ENCODE assay signal across 18 cellular contexts in genomic region chr6:150126641-150127291, GRCh38. TPM values are rescaled to one million over a fixed set of nuclear protein-coding genes. Genes with fewer than 3 reads are reported as not detected.
A peak's percentile ranks its signal among the peaks of the same experiment; 100 is the strongest.
DNase-seq lines count a peak whose midpoint lies in the region; ATAC-seq, FAIRE-seq and TF ChIP-seq lines count a peak whose summit lies in the region.
"Had no signal": no experiment of that assay in that cellular context is flagged by ENCODE, and none has a peak within 500 bp of the region (broad histone marks: within the 10 kb centered on the region; RNA-seq: fewer than 3 reads in every experiment).

No MANE protein-coding gene starts in this region.

- H2AFZ ChIP-seq in K562 (ENCODE audit: low read depth, low read length) = peak overlapping the region; percentile 65

- no peak for FAIRE-seq in K562 (lab: Jason Lieb, UNC)
- FAIRE-seq: GM12878, GM19239 had no signal

- H3K9me1 ChIP-seq in K562 (ENCODE audit: control insufficient read depth, insufficient read depth, low read length) = no peaks in the 10 kb centered on the region

- H3K4me1 ChIP-seq in K562 (replicated peaks in 1 of 2; ENCODE audit: control insufficient read depth in 2 of 2, insufficient read depth in 2 of 2, low read length in 2 of 2) = peaks cover 0 to 4% of the 10 kb centered on the region in 2 experiments; a peak in 2 of 5 replicates
- H3K4me1 ChIP-seq: Caco-2 had no signal

- peak overlapping the region in 1 of 2 experiments; percentile 3; a peak in 1 of 4 replicates for H3K9ac ChIP-seq in K562 (ENCODE audit: insufficient read depth in 1 of 2, low read depth in 2 of 2, low read length in 2 of 2)
- H3K9ac ChIP-seq: BLaER1 had no signal

- H3K36me3 ChIP-seq in K562 (ENCODE audit: control insufficient read depth, insufficient read depth, low read length) = no peaks in the 10 kb centered on the region
- H3K36me3 ChIP-seq: BLaER1 had no signal

- no peak overlapping the region for H3K4me3 ChIP-seq in K562
- H3K4me3 ChIP-seq: BLaER1, GM12878 had no signal

- no peaks in the 10 kb centered on the region for H3K79me2 ChIP-seq in K562 (ENCODE audit: control insufficient read depth, insufficient read depth, low read length)

- BruUV-seq in K562 (replicated peaks; lab: Mats Ljungman, UMichigan) = no TSS peak

- 8% methylated on average over 13 of the region's 13 CpGs for WGBS in K562 (ENCODE audit: insufficient coverage, low coverage, missing lambda C conversion rate)

- H3K9me3 ChIP-seq in K562 (replicated peaks; ENCODE audit: control insufficient read depth, insufficient read depth, low read depth, low read length) = no peaks in the 10 kb centered on the region
- H3K9me3 ChIP-seq: Caco-2 had no signal

- intact Hi-C loops in K562 (cut with micrococcal nuclease) = no loop called here

- POLR2A ChIA-PET in K562 (lab: Yijun Ruan, JAX) = interaction anchor here (0.7 to 1.2 kb wide), 3 partner anchors 15 to 18 kb away, joined by 3 to 7 read pairs (median 4); no protein-coding TSS in a partner anchor

- no peak overlapping the region for H3K27ac ChIP-seq in K562 (ENCODE audit: extremely low read depth, low read depth, low read length)
- H3K27ac ChIP-seq: BLaER1 had no signal

- peak overlapping the region; percentile 23 for H3K4me2 ChIP-seq in K562 (ENCODE audit: insufficient read depth, low read length)
- H3K4me2 ChIP-seq: BLaER1 had no signal

- DNase-seq in NCI-H146 (lab: John Stamatoyannopoulos, UW) (peak; percentile 48), NCI-H146 treated with DMSO at 0.1 percent for 48 hours (lab: John Stamatoyannopoulos, UW; ENCODE audit: unreplicated experiment) (no peak), K562 (ENCODE audit: extremely low read depth in 1 of 4, low spot score in 3 of 4) (no peak), left kidney (ENCODE audit: low read depth, low spot score) (peak; percentile 16), GM19238 (ENCODE audit: insufficient read length, low spot score) (no peak), hepatic stellate cell (ENCODE audit: low spot score) (no peak)
- no peak for DNase-seq in activated CD4-positive, alpha-beta T cell treated with anti-CD3 and anti-CD28 coated beads, Interleukin-2, amount 50 U/mL, for 4 hours
- DNase-seq: 8988T; AML-193; Caco-2; CD8-positive, alpha-beta memory T cell; GOT3; HCEC 1CT; HFFc6 had no signal

- CTCF ChIA-PET in K562 (lab: Yijun Ruan, JAX; ENCODE audit: low intra/inter-chr PET ratio) = no interaction called here

- TF ChIP-seq RAD21 in K562 (CRISPR knock-in tag; conservative IDR thresholded peaks at IDR 0.05 in 1 of 2, IDR thresholded peaks at IDR 0.05 in 1 of 2) = no peak

- TF ChIP-seq EP300 in K562 (IDR thresholded peaks at IDR 0.05; ENCODE audit: low read length) = no peak

- ATAC-seq in K562 = no peak
- ATAC-seq: GM12878 had no signal

- TF ChIP-seq CTCF in K562 (IDR thresholded peaks at IDR 0.05 in 2 of 3, conservative IDR thresholded peaks at IDR 0.05 in 1 of 3; ENCODE audit: insufficient read depth in 2 of 3, low read depth in 1 of 3, low read length in 3 of 3) = no peak

- in situ Hi-C loops in K562 (cut with MboI) = no loop called here

- peaks cover 0 to 24% of the 10 kb centered on the region in 2 experiments; a peak in 3 of 5 replicates for H3K27me3 ChIP-seq in K562 (ENCODE audit: control insufficient read depth in 2 of 2, insufficient read depth in 2 of 2, low read length in 2 of 2)
- H3K27me3 ChIP-seq: BLaER1 had no signal

- no peak for TF ChIP-seq POLR2A in K562 (conservative IDR thresholded peaks at IDR 0.05)

- no peaks in the 10 kb centered on the region for H4K20me1 ChIP-seq in K562 (replicated peaks; ENCODE audit: control insufficient read depth, insufficient read depth, low read length)
- H4K20me1 ChIP-seq: BLaER1 had no signal

TF ChIP-seq in K562, 482 proteins besides CTCF, POLR2A, EP300 and RAD21:
- TF ChIP-seq TBL1XR1 (IDR thresholded peaks at IDR 0.05; ENCODE audit: low read length in 2 of 2) = no peak
- no peak for TF ChIP-seq REST (CRISPR knock-in tag; IDR thresholded peaks at IDR 0.05; ENCODE audit: low read depth)
- TF ChIP-seq HNRNPH1 (optimal IDR thresholded peaks at IDR 0.05; ENCODE audit: low read depth, low read length) = no peak
- no peak for TF ChIP-seq ZNF766 (CRISPR knock-in tag; conservative IDR thresholded peaks at IDR 0.05)
- TF ChIP-seq CTBP1 (IDR thresholded peaks at IDR 0.05; ENCODE audit: borderline replicate concordance) = peak; percentile 56; the same call in 1 of the 2 replicates

RNA-seq across cellular contexts. Expression of gene PPP1R14C, which starts 16.1 kb away (rescaled TPM):
- total RNA-seq in K562 (2011; cell fraction: chromatin; rRNA removed; ENCODE audit: low replicate concordance) = 4.2 and 9.2 TPM in 2 replicates
- 3.2 and 3.8 TPM in 2 replicates for total RNA-seq in K562 (2011; cell fraction: nucleolus; rRNA removed)
- total RNA-seq in K562 (2011; cell fraction: nucleoplasm; rRNA removed) = 9.5 and 13.9 TPM in 2 replicates
- total RNA-seq in K562 (2014; rRNA removed) (10.1 and 11.6 TPM in 2 replicates), K562 (2014; rRNA removed; fragmentation: Illumina TruSeq; extraction: Trizol) (13.0 and 15.7 TPM in 2 replicates), K562 (2015; rRNA removed; fragmentation: Illumina TruSeq; extraction: Trizol) (3.8 and 4.5 TPM in 2 replicates), K562 (2021) (14.1 and 15.6 TPM in 2 replicates)
- polyA plus RNA-seq in K562 (2011; rRNA removed) (16.6 and 21.9 TPM in 2 replicates), K562 (2014; fragmentation: Illumina TruSeq; extraction: Trizol) (11.9 and 12.2 TPM in 2 replicates), K562 (2014; fragmentation: Nextera tagmentation; extraction: Ambion mirVana) (10 to 100 TPM in 1 of 2 experiments, 1 to 10 TPM in 1; 8.1 to 14.5 TPM), K562 (2014; rRNA removed) (9.7 and 11.7 TPM in 2 replicates)
- 6.1 and 15.7 TPM in 2 replicates for polyA plus RNA-seq in K562 (2011; cell fraction: cytosol; rRNA removed)
- 3.4 and 8.0 TPM in 2 replicates for polyA plus RNA-seq in K562 (2011; cell fraction: nucleus; rRNA removed)
- polyA plus RNA-seq in K562 (2012) = 7.3 and 8.7 TPM in 2 replicates
- 13.8 and 22.7 TPM in 2 replicates for polyA minus RNA-seq in K562 (2011; rRNA and poly(A)+ RNA removed)
- polyA minus RNA-seq in K562 (2011; cell fraction: cytosol; rRNA and poly(A)+ RNA removed) = 5.2 and 5.3 TPM in 2 replicates
- 2.8 and 5.3 TPM in 2 replicates for polyA minus RNA-seq in K562 (2011; cell fraction: nucleus; rRNA and poly(A)+ RNA removed)
- total RNA-seq: G401, GM12878 had no signal

RNA-seq across cellular contexts. Expression of gene ULBP3, which starts 57.8 kb away (rescaled TPM):
- total RNA-seq in K562 (2011; cell fraction: chromatin; rRNA removed; ENCODE audit: low replicate concordance) = not detected in 2 replicates
- not detected in 2 replicates for total RNA-seq in K562 (2011; cell fraction: nucleolus; rRNA removed)
- total RNA-seq in K562 (2011; cell fraction: nucleoplasm; rRNA removed) = not detected in 2 replicates
- total RNA-seq in K562 (2014; rRNA removed) (0.57 TPM in 1 of 2 replicates, not detected in the other), K562 (2014; rRNA removed; fragmentation: Illumina TruSeq; extraction: Trizol) (not detected in 2 replicates), K562 (2015; rRNA removed; fragmentation: Illumina TruSeq; extraction: Trizol) (0.23 TPM in 1 of 2 replicates, not detected in the other), K562 (2021) (0.38 TPM in 1 of 2 replicates, not detected in the other)
- polyA plus RNA-seq in K562 (2011; rRNA removed) (0.25 TPM in 1 of 2 replicates, not detected in the other), K562 (2014; fragmentation: Illumina TruSeq; extraction: Trizol) (not detected in 2 replicates), K562 (2014; fragmentation: Nextera tagmentation; extraction: Ambion mirVana) (not detected), K562 (2014; rRNA removed) (0.33 TPM in 1 of 2 replicates, not detected in the other)
- polyA plus RNA-seq in K562 (2011; cell fraction: cytosol; rRNA removed) = not detected in 2 replicates
- polyA plus RNA-seq in K562 (2011; cell fraction: nucleus; rRNA removed) = not detected in 2 replicates
- polyA plus RNA-seq in K562 (2012) = 0.12 and 0.14 TPM in 2 replicates
- polyA minus RNA-seq in K562 (2011; rRNA and poly(A)+ RNA removed) = 0.53 TPM in 1 of 2 replicates, not detected in the other
- polyA minus RNA-seq in K562 (2011; cell fraction: cytosol; rRNA and poly(A)+ RNA removed) = not detected in 2 replicates
- not detected in 2 replicates for polyA minus RNA-seq in K562 (2011; cell fraction: nucleus; rRNA and poly(A)+ RNA removed)
- total RNA-seq: GM12878 had no signal

Comparison
In these comparisons a context has a peak if more than half of its experiments do, and no peak if none do; other contexts are left out.
1. DNase-seq: peak in NCI-H146 (single experiment) and left kidney (single experiment); none in NCI-H146 treated with DMSO at 0.1 percent for 48 hours (single experiment), K562 (0 of 4), GM19238 (single experiment), hepatic stellate cell (single experiment) and activated CD4-positive, alpha-beta T cell treated with anti-CD3 and anti-CD28 coated beads, Interleukin-2, amount 50 U/mL, for 4 hours (0 of 2).